ENCODE assay signal across 8 cellular contexts in genomic region chr3:194671511-194671899, GRCh38. TPM values are rescaled to one million over a fixed set of nuclear protein-coding genes. Genes with fewer than 3 reads are reported as not detected.
DNase-seq lines count a peak whose midpoint lies in the region; ATAC-seq and TF ChIP-seq lines count a peak whose summit lies in the region.

No MANE protein-coding gene starts in this region.

- peak overlapping the region; percentile 98 to 99 (median 99) for H3K4me3 Mint-ChIP-seq in T-cell
- peak overlapping the region; percentile 96 to 100 (median 98) for H3K4me3 Mint-ChIP-seq in naive thymus-derived CD8-positive, alpha-beta T cell

- H3K27ac Mint-ChIP-seq in T-cell = peak overlapping the region; percentile 98 to 99
- peak overlapping the region; percentile 95 to 100 (median 99) for H3K27ac Mint-ChIP-seq in naive thymus-derived CD8-positive, alpha-beta T cell

- peaks cover 43 to 45% (median 45%) of the 10 kb centered on the region in 3 donors for H3K4me1 Mint-ChIP-seq in T-cell
- H3K4me1 Mint-ChIP-seq in naive thymus-derived CD8-positive, alpha-beta T cell = peaks cover 18 to 46% (median 35%) of the 10 kb centered on the region in 4 donors

- no peaks in the 10 kb centered on the region for H3K9me3 Mint-ChIP-seq in T-cell
- no peaks in the 10 kb centered on the region for H3K9me3 Mint-ChIP-seq in naive thymus-derived CD8-positive, alpha-beta T cell

- ATAC-seq in GM19395 (IDR thresholded peaks at IDR 0.05; ENCODE audit: unreplicated experiment) = peak; percentile 33
- ATAC-seq in T-cell (replicated peaks in 1 of 4) = peak; percentile 8 to 20 (median 16)
- ATAC-seq in naive thymus-derived CD8-positive, alpha-beta T cell = peak; percentile 24 to 31

- DNase-seq in COR-L47 (lab: John Stamatoyannopoulos, UW) = peak; percentile 47
- DNase-seq in T-cell = peak in 13 of 34 experiments; percentile 6 to 34 (median 13)
- DNase-seq in naive thymus-derived CD8-positive, alpha-beta T cell = peak in 6 of 10 donors; percentile 25 to 61 (median 42)
- no peak for DNase-seq in activated CD8-positive, alpha-beta memory T cell treated with anti-CD3 and anti-CD28 coated beads, Interleukin-2, amount 50 U/mL, for 48 hours
- DNase-seq in ecto neural progenitor cell (ENCODE audit: low spot score) = no peak

- no peaks in the 10 kb centered on the region for H3K9me3 ChIP-seq in esophagus (ENCODE audit: control insufficient read depth in 2 of 2, insufficient read depth in 1 of 2, low read depth in 1 of 2, low read length in 1 of 2)

- H3K9ac ChIP-seq in KMS-11 = peak overlapping the region; percentile 61; the same call in 1 of the 2 replicates

- no peaks in the 10 kb centered on the region for H3K27me3 ChIP-seq in KMS-11 (ENCODE audit: insufficient read depth, low read depth)
- no peaks in the 10 kb centered on the region for H3K27me3 ChIP-seq in esophagus (ENCODE audit: control insufficient read depth in 1 of 2, insufficient read depth in 2 of 2, low read length in 2 of 2)

- H3K4me2 ChIP-seq in KMS-11 = peak overlapping the region; percentile 89

- peaks cover 0 to 5% of the 10 kb centered on the region in 2 donors for H3K27me3 Mint-ChIP-seq in T-cell
- H3K27me3 Mint-ChIP-seq in naive thymus-derived CD8-positive, alpha-beta T cell = peaks cover 0 to 7% (median 0%) of the 10 kb centered on the region in 5 donors

- peaks cover 7% of the 10 kb centered on the region for H4K20me1 ChIP-seq in KMS-11 (ENCODE audit: insufficient read depth)

- peaks cover 41% of the 10 kb centered on the region for H3K79me2 ChIP-seq in KMS-11 (ENCODE audit: insufficient read depth, low read depth)

- peak overlapping the region; percentile 62; the same call in 1 of the 2 replicates for H3K27ac ChIP-seq in KMS-11
- peak overlapping the region; percentile 85 to 87 for H3K27ac ChIP-seq in esophagus (ENCODE audit: low read depth in 2 of 2, low read length in 1 of 2)

- peak; percentile 94 for TF ChIP-seq CTCF in KMS-11 (conservative IDR thresholded peaks at IDR 0.05; ENCODE audit: low read depth, low read length)

- POLR2A ChIA-PET in T-cell (lab: Charles Lee) = interaction anchor here (0.6 to 1.0 kb wide), 6 partner anchors 12 to 869 kb away, joined by 3 to 5 read pairs (median 3); no protein-coding TSS in a partner anchor
- POLR2A ChIA-PET in naive thymus-derived CD8-positive, alpha-beta T cell (lab: Charles Lee) = interaction anchor here (0.6 to 4.3 kb wide), 10 partner anchors 12 to 1622 kb away, joined by 3 to 31 read pairs (median 8); partner anchors contain the start of genes ATP13A3, FAM43A and XXYLT1

- H3K36me3 Mint-ChIP-seq in T-cell = peaks cover 26% of the 10 kb centered on the region
- H3K36me3 Mint-ChIP-seq in naive thymus-derived CD8-positive, alpha-beta T cell = peaks cover 0 to 29% (median 4%) of the 10 kb centered on the region in 3 donors

- CTCF ChIA-PET in T-cell (lab: Charles Lee) = interaction anchor here (0.6 to 4.7 kb wide), 22 partner anchors 8 to 1223 kb away, joined by 3 to 46 read pairs (median 6); partner anchors contain the start of genes FAM43A (in 1 of the 2) and XXYLT1 (in 1 of the 2)

- WGBS in esophagus, 2 donors = 0 to 1% methylated on average over 5 of the region's 5 CpGs

- H2AFZ ChIP-seq in KMS-11 (ENCODE audit: low read depth) = peak overlapping the region; percentile 60

- H3K4me3 ChIP-seq in KMS-11 (IDR thresholded peaks at IDR 0.05; ENCODE audit: insufficient read depth, low read depth, low read length) = no peak overlapping the region
- peak overlapping the region; percentile 84 for H3K4me3 ChIP-seq in esophagus (ENCODE audit: low read depth in 1 of 2, low read length in 2 of 2)

- no peaks in the 10 kb centered on the region; the same call in 1 of the 2 replicates for H3K36me3 ChIP-seq in KMS-11 (ENCODE audit: insufficient read depth)
- H3K36me3 ChIP-seq in esophagus (ENCODE audit: control insufficient read depth in 2 of 2, insufficient read depth in 2 of 2, low read length in 1 of 2) = peaks cover 0 to 6% of the 10 kb centered on the region in 2 donors

- H3K4me1 ChIP-seq in KMS-11 (ENCODE audit: low read depth, poor library complexity, severe bottlenecking) (peaks cover 16% of the 10 kb centered on the region), esophagus (ENCODE audit: control insufficient read depth in 2 of 2, insufficient read depth in 2 of 2, low read length in 1 of 2) (no peaks in the 10 kb centered on the region)

RNA-seq across cellular contexts. Expression of gene LSG1, which starts 0.5 kb away (rescaled TPM):
- total RNA-seq in T-cell = 10 to 100 TPM; 40.0 to 83.5 (median 49.5) TPM
- 10 to 100 TPM; 14.1 to 26.5 TPM for polyA plus RNA-seq in esophagus
- total RNA-seq in naive thymus-derived CD8-positive, alpha-beta T cell = 10 to 100 TPM; 87.7 to 97.5 TPM
- polyA plus RNA-seq in naive thymus-derived CD8-positive, alpha-beta T cell = 10 to 100 TPM; 23.0 to 42.8 (median 24.8) TPM

RNA-seq across cellular contexts. Expression of gene FAM43A, which starts 14.2 kb away (rescaled TPM):
- total RNA-seq in T-cell = 10 to 100 TPM in 2 of 5 donors, 1 to 10 TPM in 3; 2.2 to 14.2 (median 8.1) TPM
- polyA plus RNA-seq in esophagus = 10 to 100 TPM in 1 of 2 donors, 1 to 10 TPM in 1; 9.0 to 15.5 TPM
- 1 to 10 TPM; 3.5 to 3.8 TPM for total RNA-seq in naive thymus-derived CD8-positive, alpha-beta T cell
- 1 to 10 TPM in 1 of 3 donors, under 1 TPM in 2; 0.40 to 1.1 (median 0.53) TPM for polyA plus RNA-seq in naive thymus-derived CD8-positive, alpha-beta T cell

RNA-seq across cellular contexts. Expression of gene TMEM44, which starts 38.3 kb away (rescaled TPM):
- 1 to 10 TPM; 1.6 to 3.3 (median 2.3) TPM for total RNA-seq in T-cell
- polyA plus RNA-seq in esophagus = 1 to 10 TPM; 7.3 TPM
- total RNA-seq in naive thymus-derived CD8-positive, alpha-beta T cell = 1 to 10 TPM; 3.4 to 4.6 TPM
- 1 to 10 TPM in 2 of 3 donors, under 1 TPM in 1; 0.14 to 2.0 (median 1.6) TPM for polyA plus RNA-seq in naive thymus-derived CD8-positive, alpha-beta T cell

Comparison
In these comparisons a context has a peak if more than half of its experiments do, and no peak if none do; other contexts are left out.
1. DNase-seq: peak in COR-L47 (single experiment) and naive thymus-derived CD8-positive, alpha-beta T cell (6 of 10); none in activated CD8-positive, alpha-beta memory T cell treated with anti-CD3 and anti-CD28 coated beads, Interleukin-2, amount 50 U/mL, for 48 hours (single experiment) and ecto neural progenitor cell (single experiment).
2. Peak in every context shown above with its lines, with median percentiles within 50 percentile points of each other: ATAC-seq.